In the genomic region with DNA sequence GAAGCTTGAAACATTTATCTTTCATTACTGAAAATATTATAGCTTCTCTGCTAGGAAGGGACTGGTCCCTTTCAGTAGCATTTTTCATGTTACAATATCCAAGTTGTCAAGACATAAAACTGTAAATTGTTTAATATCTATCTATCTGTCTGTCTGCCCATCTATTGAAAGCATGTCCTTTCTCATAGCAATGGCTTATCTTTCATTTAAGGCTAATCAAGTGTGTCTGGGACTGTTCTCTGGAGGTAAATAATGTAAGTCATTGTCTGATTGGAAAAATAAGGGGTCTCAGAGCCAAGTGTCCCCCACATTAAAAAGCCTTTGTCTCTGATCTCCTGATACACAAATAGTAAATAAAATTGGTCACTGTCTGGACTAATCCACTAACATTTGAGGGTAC, we compare ENCODE assay signal across 24 cellular contexts.
"Had no signal": no experiment of that assay in that cellular context is flagged by ENCODE, and none has a peak within 500 bp of the region (broad histone marks: within the 10 kb centered on the region; RNA-seq: fewer than 3 reads in every experiment).

No MANE protein-coding gene starts in this region.

- H3K4me3 ChIP-seq: colonic mucosa, coronary artery, dorsolateral prefrontal cortex, esophagus muscularis mucosa, esophagus squamous epithelium, gastrocnemius medialis, gastroesophageal sphincter, heart left ventricle, heart right ventricle had no signal

- H3K36me3 ChIP-seq: colonic mucosa, esophagus muscularis mucosa, esophagus squamous epithelium, gastrocnemius medialis, gastroesophageal sphincter, heart left ventricle, heart right ventricle had no signal

- H3K4me1 ChIP-seq: colonic mucosa, esophagus muscularis mucosa, esophagus squamous epithelium, foreskin keratinocyte, gastrocnemius medialis, gastroesophageal sphincter, heart left ventricle, heart right ventricle had no signal

- H3K9me3 ChIP-seq: colonic mucosa, esophagus muscularis mucosa, esophagus squamous epithelium, gastrocnemius medialis, gastroesophageal sphincter, heart left ventricle, heart right ventricle had no signal

- H3K27ac ChIP-seq: colonic mucosa, coronary artery, dorsolateral prefrontal cortex, epithelial cell of prostate, esophagus muscularis mucosa, esophagus squamous epithelium, foreskin keratinocyte, gastrocnemius medialis, gastroesophageal sphincter, heart left ventricle, heart right ventricle had no signal

- DNase-seq: colonic mucosa; cortex of kidney; dermis blood vessel endothelial cell; dorsolateral prefrontal cortex; effector CD4-positive, alpha-beta T cell; effector CD8-positive, alpha-beta T cell; effector memory CD4-positive, alpha-beta T cell; effector memory CD8-positive, alpha-beta T cell; endodermal cell; erythroblast; esophagus squamous epithelium; foreskin fibroblast; foreskin keratinocyte; foreskin melanocyte; gastrocnemius medialis; glutamatergic neuron; head of caudate nucleus; heart left ventricle; heart right ventricle had no signal

- H3K27me3 ChIP-seq: colonic mucosa, esophagus muscularis mucosa, gastrocnemius medialis, gastroesophageal sphincter had no signal

- ATAC-seq: effector memory CD8-positive, alpha-beta T cell; esophagus mucosa; foreskin keratinocyte; gastrocnemius medialis; gastroesophageal sphincter; heart left ventricle; heart right ventricle had no signal
